ENCODE assay signal across 11 cellular contexts in genomic region chr22:41177040-41177625, GRCh38.
"Had no signal": no experiment of that assay in that cellular context is flagged by ENCODE, and none has a peak within 500 bp of the region (broad histone marks: within the 10 kb centered on the region; RNA-seq: fewer than 3 reads in every experiment).

No MANE protein-coding gene starts in this region.

- H3K27ac Mint-ChIP-seq: activated CD4-positive, alpha-beta memory T cell treated with anti-CD3 and anti-CD28 coated beads, Interleukin-2, amount 10 ng/mL, durations not matched to agents 7 days and 5 days; activated T-helper 2 cell treated with anti-CD3 and anti-CD28 coated beads, Interferon-gamma antibody, Interleukin-2, Interleukin-4, amounts not matched to agents 10 μg/mL and 5 μg/mL and 100 μg/mL, durations not matched to agents 14 hours and 24 hours and 36 hours; dendritic cell treated with granulocyte-macrophage colony-stimulating factor and Interleukin-4, amounts not matched to agents 40 ng/mL and 50 ng/mL, for 4 days; nephron; T-helper 2 cell treated with Interferon-gamma antibody and Interleukin-4, amounts not matched to agents 5 μg/mL and 100 μg/mL, for 36 hours had no signal

- DNase-seq: activated CD4-positive, alpha-beta memory T cell treated with anti-CD3 and anti-CD28 coated beads, Interleukin-2, amount 10 ng/mL, durations not matched to agents 7 days and 5 days; activated CD4-positive, alpha-beta T cell treated with anti-CD3 and anti-CD28 coated beads for 1 hour; activated naive CD4-positive, alpha-beta T cell treated with anti-CD3 and anti-CD28 coated beads, Interleukin-2, amount 10 ng/mL, durations not matched to agents 7 days and 5 days; central memory CD4-positive, alpha-beta T cell; retina; transverse colon had no signal

- H3K4me3 Mint-ChIP-seq: activated CD4-positive, alpha-beta memory T cell treated with anti-CD3 and anti-CD28 coated beads, Interleukin-2, amount 10 ng/mL, durations not matched to agents 7 days and 5 days; activated naive CD4-positive, alpha-beta T cell treated with anti-CD3 and anti-CD28 coated beads, Interleukin-2, amount 10 ng/mL, durations not matched to agents 7 days and 5 days; dendritic cell treated with granulocyte-macrophage colony-stimulating factor and Interleukin-4, amounts not matched to agents 40 ng/mL and 50 ng/mL, for 4 days; nephron; stimulated activated effector memory CD8-positive, alpha-beta T cell treated with anti-CD3 and anti-CD28 coated beads, Interleukin-12 subunit alpha, Interleukin-12 subunit beta, amount 100 ng/mL, for 72 hours; T-helper 2 cell treated with Interferon-gamma antibody and Interleukin-4, amounts not matched to agents 5 μg/mL and 100 μg/mL, for 36 hours had no signal

- H3K27ac ChIP-seq: transverse colon had no signal

- H3K9me3 Mint-ChIP-seq: activated CD4-positive, alpha-beta memory T cell treated with anti-CD3 and anti-CD28 coated beads, Interleukin-2, amount 10 ng/mL, durations not matched to agents 7 days and 5 days; activated naive CD4-positive, alpha-beta T cell treated with anti-CD3 and anti-CD28 coated beads, Interleukin-2, amount 10 ng/mL, durations not matched to agents 7 days and 5 days; activated T-helper 2 cell treated with anti-CD3 and anti-CD28 coated beads, Interferon-gamma antibody, Interleukin-2, Interleukin-4, amounts not matched to agents 10 μg/mL and 5 μg/mL and 100 μg/mL, durations not matched to agents 14 hours and 24 hours and 36 hours; dendritic cell treated with granulocyte-macrophage colony-stimulating factor and Interleukin-4, amounts not matched to agents 40 ng/mL and 50 ng/mL, for 4 days; nephron; stimulated activated effector memory CD8-positive, alpha-beta T cell treated with anti-CD3 and anti-CD28 coated beads, Interleukin-12 subunit alpha, Interleukin-12 subunit beta, amount 100 ng/mL, for 72 hours; T-helper 2 cell treated with Interferon-gamma antibody and Interleukin-4, amounts not matched to agents 5 μg/mL and 100 μg/mL, for 36 hours had no signal

- H3K27me3 ChIP-seq: transverse colon had no signal

- H3K4me3 ChIP-seq: transverse colon had no signal

- ATAC-seq: stimulated activated effector memory CD8-positive, alpha-beta T cell treated with anti-CD3 and anti-CD28 coated beads, Interleukin-12 subunit alpha, Interleukin-12 subunit beta, amount 100 ng/mL, for 72 hours had no signal

- H3K9me3 ChIP-seq: transverse colon had no signal

- H3K27me3 Mint-ChIP-seq: activated CD4-positive, alpha-beta memory T cell treated with anti-CD3 and anti-CD28 coated beads, Interleukin-2, amount 10 ng/mL, durations not matched to agents 7 days and 5 days; activated naive CD4-positive, alpha-beta T cell treated with anti-CD3 and anti-CD28 coated beads, Interleukin-2, amount 10 ng/mL, durations not matched to agents 7 days and 5 days; dendritic cell treated with granulocyte-macrophage colony-stimulating factor and Interleukin-4, amounts not matched to agents 40 ng/mL and 50 ng/mL, for 4 days had no signal
